2 cellular contexts compared by ENCODE assay signal in the genomic region with DNA sequence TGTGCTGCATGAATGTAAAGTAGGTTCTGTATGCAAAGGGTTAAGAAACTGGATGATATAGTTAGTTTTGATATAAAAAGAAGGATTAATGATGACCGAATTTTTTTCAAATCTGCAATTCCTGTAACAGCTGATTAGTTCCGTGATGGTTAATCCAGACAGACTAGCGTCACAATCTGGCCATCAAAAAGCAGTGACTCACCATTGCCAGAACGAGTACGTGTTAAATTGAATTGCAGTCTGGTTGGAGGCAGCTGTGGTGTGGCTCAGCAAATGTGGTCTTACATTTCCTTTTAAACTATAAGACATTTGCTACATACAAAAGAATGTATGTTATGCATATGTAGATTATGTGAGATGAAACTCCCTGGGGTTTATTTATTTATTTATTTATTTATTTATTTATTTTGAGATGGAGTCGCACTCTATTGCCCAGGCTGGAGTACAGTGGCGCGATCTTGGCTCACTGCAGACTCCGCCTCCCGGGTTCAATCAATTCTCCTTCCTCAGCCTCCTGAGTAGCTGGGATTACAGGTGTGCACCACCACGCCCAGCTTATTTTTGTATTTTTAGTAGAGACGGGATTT.
TF ChIP-seq lines count a peak whose summit lies in the region.

No MANE protein-coding gene starts in this region.

TF ChIP-seq in HEK293, 187 proteins besides CTCF, POLR2A, EP300 and RAD21 (continues in another document):
- TF ChIP-seq HOXA7 (CRISPR knock-in tag; IDR thresholded peaks at IDR 0.05; ENCODE audit: borderline replicate concordance) (no peak), ZNF391 (tag by site-specific recombination; IDR thresholded peaks at IDR 0.05; ENCODE audit: borderline replicate concordance, low read depth) (no peak), SETDB1 (IDR thresholded peaks at IDR 0.05; ENCODE audit: insufficient read length, low read length) (no peak), SALL2 (tag by site-specific recombination; IDR thresholded peaks at IDR 0.05; ENCODE audit: borderline replicate concordance) (no peak), ZNF211 (tag by site-specific recombination; IDR thresholded peaks at IDR 0.05; ENCODE audit: low read depth) (no peak), EGR2 (tag by site-specific recombination; IDR thresholded peaks at IDR 0.05; ENCODE audit: low read depth) (no peak), ZNF701 (tag by site-specific recombination; IDR thresholded peaks at IDR 0.05) (no peak), ZNF792 (tag by site-specific recombination; IDR thresholded peaks at IDR 0.05) (no peak), SP3 (tag by site-specific recombination; IDR thresholded peaks at IDR 0.05) (no peak), ZNF157 (tag by site-specific recombination; IDR thresholded peaks at IDR 0.05) (no peak), ZNF221 (tag by site-specific recombination; IDR thresholded peaks at IDR 0.05; ENCODE audit: borderline replicate concordance) (peak; percentile 33; the same call in 1 of the 2 replicates), ZNF76 (tag by site-specific recombination; IDR thresholded peaks at IDR 0.05; ENCODE audit: borderline replicate concordance, low read depth) (no peak), ZNF571 (tag by site-specific recombination; IDR thresholded peaks at IDR 0.05) (no peak), ZNF426 (tag by site-specific recombination; IDR thresholded peaks at IDR 0.05) (peak; percentile 78), ZNF555 (tag by site-specific recombination; conservative IDR thresholded peaks at IDR 0.05) (peak; percentile 76)
- TF ChIP-seq, protein P1, sequence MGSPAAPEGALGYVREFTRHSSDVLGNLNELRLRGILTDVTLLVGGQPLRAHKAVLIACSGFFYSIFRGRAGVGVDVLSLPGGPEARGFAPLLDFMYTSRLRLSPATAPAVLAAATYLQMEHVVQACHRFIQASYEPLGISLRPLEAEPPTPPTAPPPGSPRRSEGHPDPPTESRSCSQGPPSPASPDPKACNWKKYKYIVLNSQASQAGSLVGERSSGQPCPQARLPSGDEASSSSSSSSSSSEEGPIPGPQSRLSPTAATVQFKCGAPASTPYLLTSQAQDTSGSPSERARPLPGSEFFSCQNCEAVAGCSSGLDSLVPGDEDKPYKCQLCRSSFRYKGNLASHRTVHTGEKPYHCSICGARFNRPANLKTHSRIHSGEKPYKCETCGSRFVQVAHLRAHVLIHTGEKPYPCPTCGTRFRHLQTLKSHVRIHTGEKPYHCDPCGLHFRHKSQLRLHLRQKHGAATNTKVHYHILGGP (tag by site-specific recombination; IDR thresholded peaks at IDR 0.05), result no peak
- TF ChIP-seq, protein P2, sequence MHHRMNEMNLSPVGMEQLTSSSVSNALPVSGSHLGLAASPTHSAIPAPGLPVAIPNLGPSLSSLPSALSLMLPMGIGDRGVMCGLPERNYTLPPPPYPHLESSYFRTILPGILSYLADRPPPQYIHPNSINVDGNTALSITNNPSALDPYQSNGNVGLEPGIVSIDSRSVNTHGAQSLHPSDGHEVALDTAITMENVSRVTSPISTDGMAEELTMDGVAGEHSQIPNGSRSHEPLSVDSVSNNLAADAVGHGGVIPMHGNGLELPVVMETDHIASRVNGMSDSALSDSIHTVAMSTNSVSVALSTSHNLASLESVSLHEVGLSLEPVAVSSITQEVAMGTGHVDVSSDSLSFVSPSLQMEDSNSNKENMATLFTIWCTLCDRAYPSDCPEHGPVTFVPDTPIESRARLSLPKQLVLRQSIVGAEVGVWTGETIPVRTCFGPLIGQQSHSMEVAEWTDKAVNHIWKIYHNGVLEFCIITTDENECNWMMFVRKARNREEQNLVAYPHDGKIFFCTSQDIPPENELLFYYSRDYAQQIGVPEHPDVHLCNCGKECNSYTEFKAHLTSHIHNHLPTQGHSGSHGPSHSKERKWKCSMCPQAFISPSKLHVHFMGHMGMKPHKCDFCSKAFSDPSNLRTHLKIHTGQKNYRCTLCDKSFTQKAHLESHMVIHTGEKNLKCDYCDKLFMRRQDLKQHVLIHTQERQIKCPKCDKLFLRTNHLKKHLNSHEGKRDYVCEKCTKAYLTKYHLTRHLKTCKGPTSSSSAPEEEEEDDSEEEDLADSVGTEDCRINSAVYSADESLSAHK (tag by site-specific recombination; IDR thresholded peaks at IDR 0.05), result no peak
- TF ChIP-seq, protein P3, sequence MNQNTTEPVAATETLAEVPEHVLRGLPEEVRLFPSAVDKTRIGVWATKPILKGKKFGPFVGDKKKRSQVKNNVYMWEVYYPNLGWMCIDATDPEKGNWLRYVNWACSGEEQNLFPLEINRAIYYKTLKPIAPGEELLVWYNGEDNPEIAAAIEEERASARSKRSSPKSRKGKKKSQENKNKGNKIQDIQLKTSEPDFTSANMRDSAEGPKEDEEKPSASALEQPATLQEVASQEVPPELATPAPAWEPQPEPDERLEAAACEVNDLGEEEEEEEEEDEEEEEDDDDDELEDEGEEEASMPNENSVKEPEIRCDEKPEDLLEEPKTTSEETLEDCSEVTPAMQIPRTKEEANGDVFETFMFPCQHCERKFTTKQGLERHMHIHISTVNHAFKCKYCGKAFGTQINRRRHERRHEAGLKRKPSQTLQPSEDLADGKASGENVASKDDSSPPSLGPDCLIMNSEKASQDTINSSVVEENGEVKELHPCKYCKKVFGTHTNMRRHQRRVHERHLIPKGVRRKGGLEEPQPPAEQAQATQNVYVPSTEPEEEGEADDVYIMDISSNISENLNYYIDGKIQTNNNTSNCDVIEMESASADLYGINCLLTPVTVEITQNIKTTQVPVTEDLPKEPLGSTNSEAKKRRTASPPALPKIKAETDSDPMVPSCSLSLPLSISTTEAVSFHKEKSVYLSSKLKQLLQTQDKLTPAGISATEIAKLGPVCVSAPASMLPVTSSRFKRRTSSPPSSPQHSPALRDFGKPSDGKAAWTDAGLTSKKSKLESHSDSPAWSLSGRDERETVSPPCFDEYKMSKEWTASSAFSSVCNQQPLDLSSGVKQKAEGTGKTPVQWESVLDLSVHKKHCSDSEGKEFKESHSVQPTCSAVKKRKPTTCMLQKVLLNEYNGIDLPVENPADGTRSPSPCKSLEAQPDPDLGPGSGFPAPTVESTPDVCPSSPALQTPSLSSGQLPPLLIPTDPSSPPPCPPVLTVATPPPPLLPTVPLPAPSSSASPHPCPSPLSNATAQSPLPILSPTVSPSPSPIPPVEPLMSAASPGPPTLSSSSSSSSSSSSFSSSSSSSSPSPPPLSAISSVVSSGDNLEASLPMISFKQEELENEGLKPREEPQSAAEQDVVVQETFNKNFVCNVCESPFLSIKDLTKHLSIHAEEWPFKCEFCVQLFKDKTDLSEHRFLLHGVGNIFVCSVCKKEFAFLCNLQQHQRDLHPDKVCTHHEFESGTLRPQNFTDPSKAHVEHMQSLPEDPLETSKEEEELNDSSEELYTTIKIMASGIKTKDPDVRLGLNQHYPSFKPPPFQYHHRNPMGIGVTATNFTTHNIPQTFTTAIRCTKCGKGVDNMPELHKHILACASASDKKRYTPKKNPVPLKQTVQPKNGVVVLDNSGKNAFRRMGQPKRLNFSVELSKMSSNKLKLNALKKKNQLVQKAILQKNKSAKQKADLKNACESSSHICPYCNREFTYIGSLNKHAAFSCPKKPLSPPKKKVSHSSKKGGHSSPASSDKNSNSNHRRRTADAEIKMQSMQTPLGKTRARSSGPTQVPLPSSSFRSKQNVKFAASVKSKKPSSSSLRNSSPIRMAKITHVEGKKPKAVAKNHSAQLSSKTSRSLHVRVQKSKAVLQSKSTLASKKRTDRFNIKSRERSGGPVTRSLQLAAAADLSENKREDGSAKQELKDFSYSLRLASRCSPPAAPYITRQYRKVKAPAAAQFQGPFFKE (tag by site-specific recombination; IDR thresholded peaks at IDR 0.05; ENCODE audit: borderline replicate concordance), result no peak

TF ChIP-seq in GM12891, 5 proteins besides CTCF, POLR2A, EP300 and RAD21:
- TF ChIP-seq POU2F2 (IDR thresholded peaks at IDR 0.05; ENCODE audit: low read depth, low read length) (no peak), SPI1 (IDR thresholded peaks at IDR 0.05; ENCODE audit: low read depth, low read length) (no peak), POLR2AphosphoS5 (IDR thresholded peaks at IDR 0.05; ENCODE audit: low read depth, low read length) (no peak), TAF1 (IDR thresholded peaks at IDR 0.05; ENCODE audit: low read depth, low read length) (no peak), PAX5 (IDR thresholded peaks at IDR 0.05; ENCODE audit: insufficient read depth, low read length, severe bottlenecking) (no peak)
